Comparison of ENCODE assay signal across 1 cellular context in the genomic region with DNA sequence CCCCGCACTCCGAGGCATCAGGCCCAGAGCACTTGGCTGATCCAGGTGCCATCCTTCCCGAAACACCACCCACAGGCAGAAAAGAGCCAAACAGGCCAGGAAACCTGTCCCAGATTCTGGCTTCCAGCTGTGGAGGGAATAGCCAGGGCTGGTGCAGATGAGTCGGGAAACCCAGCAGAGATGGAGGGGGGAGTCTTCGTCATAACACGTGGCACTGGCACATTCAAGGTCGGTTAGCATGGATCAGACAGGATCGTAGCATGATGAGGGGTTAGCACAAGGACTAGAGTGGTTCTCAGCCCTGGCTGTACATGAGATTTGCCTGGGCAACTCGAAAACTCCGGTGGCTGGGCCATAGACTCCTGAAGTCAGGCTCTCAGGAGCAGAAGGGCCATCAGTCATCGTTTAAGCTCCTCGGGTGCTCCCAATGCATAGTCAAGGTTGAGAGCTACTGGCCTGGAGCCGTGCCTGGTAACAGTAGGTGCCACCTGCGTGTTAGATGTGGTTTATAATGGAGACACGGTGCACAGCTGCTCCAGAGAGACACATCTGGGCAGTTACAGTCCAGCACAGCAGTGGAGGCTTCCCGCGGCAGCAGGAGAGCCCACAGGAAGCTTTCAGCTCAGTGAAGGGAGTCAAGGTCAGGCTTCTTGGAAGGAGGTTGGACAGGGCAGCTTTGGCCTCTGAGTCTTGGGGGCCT.
TF ChIP-seq lines count a peak whose summit lies in the region.

No MANE protein-coding gene starts in this region.

TF ChIP-seq in A549, 52 proteins besides CTCF, POLR2A, EP300 and RAD21 (continued from another document):
- TF ChIP-seq, protein P1, sequence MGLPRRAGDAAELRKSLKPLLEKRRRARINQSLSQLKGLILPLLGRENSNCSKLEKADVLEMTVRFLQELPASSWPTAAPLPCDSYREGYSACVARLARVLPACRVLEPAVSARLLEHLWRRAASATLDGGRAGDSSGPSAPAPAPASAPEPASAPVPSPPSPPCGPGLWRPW (IDR thresholded peaks at IDR 0.05) = no peak
- TF ChIP-seq NR3C1 (IDR thresholded peaks at IDR 0.05) (no peak), PHF8 (IDR thresholded peaks at IDR 0.05; ENCODE audit: borderline replicate concordance, low read depth) (no peak), TP53 (CRISPR knock-in tag; IDR thresholded peaks at IDR 0.05) (no peak), KDM5A (IDR thresholded peaks at IDR 0.05) (no peak), HOXB5 (CRISPR knock-in tag; IDR thresholded peaks at IDR 0.05) (no peak), HOXA7 (CRISPR knock-in tag; IDR thresholded peaks at IDR 0.05) (no peak), ZNF302 (CRISPR knock-in tag; IDR thresholded peaks at IDR 0.05) (no peak), GATA3 (IDR thresholded peaks at IDR 0.05; ENCODE audit: borderline replicate concordance) (no peak), HOXB13 (CRISPR knock-in tag; IDR thresholded peaks at IDR 0.05; ENCODE audit: low read depth) (no peak)
- TF ChIP-seq, protein P2, sequence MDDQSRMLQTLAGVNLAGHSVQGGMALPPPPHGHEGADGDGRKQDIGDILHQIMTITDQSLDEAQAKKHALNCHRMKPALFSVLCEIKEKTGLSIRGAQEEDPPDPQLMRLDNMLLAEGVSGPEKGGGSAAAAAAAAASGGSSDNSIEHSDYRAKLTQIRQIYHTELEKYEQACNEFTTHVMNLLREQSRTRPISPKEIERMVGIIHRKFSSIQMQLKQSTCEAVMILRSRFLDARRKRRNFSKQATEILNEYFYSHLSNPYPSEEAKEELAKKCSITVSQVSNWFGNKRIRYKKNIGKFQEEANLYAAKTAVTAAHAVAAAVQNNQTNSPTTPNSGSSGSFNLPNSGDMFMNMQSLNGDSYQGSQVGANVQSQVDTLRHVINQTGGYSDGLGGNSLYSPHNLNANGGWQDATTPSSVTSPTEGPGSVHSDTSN (IDR thresholded peaks at IDR 0.05) = no peak
